ENCODE assay signal across 8 cellular contexts in the genomic region with DNA sequence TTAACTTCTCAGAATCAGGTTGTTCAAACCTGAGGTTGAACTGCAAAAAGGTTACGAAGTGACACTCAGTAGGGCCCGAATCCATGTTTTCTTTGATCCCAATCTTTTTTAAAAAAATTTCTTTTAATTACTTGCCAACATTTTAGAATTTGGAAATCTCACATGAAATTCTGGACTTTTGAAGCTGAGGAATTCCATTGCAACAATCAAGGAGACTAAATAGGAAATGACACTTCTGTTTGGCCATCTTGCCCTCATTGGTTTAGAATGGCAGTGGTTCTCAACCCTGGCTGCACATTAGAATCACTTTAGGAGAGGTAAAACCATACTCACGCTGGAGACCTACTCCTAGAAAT. TPM values are rescaled to one million over a fixed set of nuclear protein-coding genes. Genes with fewer than 3 reads are reported as not detected.
A peak's percentile ranks its signal among the peaks of the same experiment; 100 is the strongest.
DNase-seq lines count a peak whose midpoint lies in the region; ATAC-seq lines count a peak whose summit lies in the region.

No MANE protein-coding gene starts in this region.

- in situ Hi-C loops in ACHN (cut with HindIII; ENCODE audit: low pct_ligation_motif_present, low pct_unique_long_range_greater_than_20kb, low sequenced_read_pairs), result no loop called here

- peak overlapping the region; percentile 62 to 90 (median 72) for H3K4me2 ChIP-seq in BLaER1 treated with 17β-estradiol and CSF1 and Interleukin-3, amounts not matched to agents 10 nM and 100 nM

- ATAC-seq in HG03432 (IDR thresholded peaks at IDR 0.05; ENCODE audit: unreplicated experiment) (peak; percentile 4), naive B cell (ENCODE audit: low read depth in 2 of 2) (peak in 1 of 2 donors; percentile 2), HG02870 (IDR thresholded peaks at IDR 0.05; ENCODE audit: unreplicated experiment) (no peak)
- no peak for ATAC-seq in central memory CD8-positive, alpha-beta T cell (replicated peaks; ENCODE audit: extremely low read depth, poor library complexity, severe bottlenecking)

- H3K4me1 ChIP-seq in BLaER1 treated with 17β-estradiol and CSF1 and Interleukin-3, amounts not matched to agents 10 nM and 100 nM, result peaks cover 16 to 32% (median 24%) of the 10 kb centered on the region in 10 experiments

- no peaks in the 10 kb centered on the region for H3K27me3 ChIP-seq in BLaER1 treated with 17β-estradiol and CSF1 and Interleukin-3, amounts not matched to agents 10 nM and 100 nM

- peak overlapping the region; percentile 97 for H3K27ac Mint-ChIP-seq in central memory CD8-positive, alpha-beta T cell (ENCODE audit: low read depth)
- peak overlapping the region in 4 of 6 donors; percentile 96 to 99 (median 98) for H3K27ac Mint-ChIP-seq in naive B cell

- no peaks in the 10 kb centered on the region for H3K9me3 ChIP-seq in BLaER1 treated with 17β-estradiol and CSF1 and Interleukin-3, amounts not matched to agents 10 nM and 100 nM (replicated peaks in 1 of 11)

- H3K4me3 Mint-ChIP-seq in central memory CD8-positive, alpha-beta T cell, result peak overlapping the region; percentile 99
- peak overlapping the region; percentile 91 to 100 (median 98) for H3K4me3 Mint-ChIP-seq in naive B cell

- peaks cover 31% of the 10 kb centered on the region for H3K4me1 Mint-ChIP-seq in central memory CD8-positive, alpha-beta T cell
- H3K4me1 Mint-ChIP-seq in naive B cell, result peaks cover 17 to 45% (median 33%) of the 10 kb centered on the region in 3 donors

- peaks cover 0 to 10% (median 5%) of the 10 kb centered on the region in 11 experiments; a peak in 11 of 22 replicates for H3K36me3 ChIP-seq in BLaER1 treated with 17β-estradiol and CSF1 and Interleukin-3, amounts not matched to agents 10 nM and 100 nM

- H3K27ac ChIP-seq in BLaER1 treated with 17β-estradiol and CSF1 and Interleukin-3, amounts not matched to agents 10 nM and 100 nM, result peak overlapping the region in 10 of 11 experiments; percentile 74 to 89 (median 81); a peak in 21 of 22 replicates

- no peaks in the 10 kb centered on the region for H3K9me3 Mint-ChIP-seq in central memory CD8-positive, alpha-beta T cell
- H3K9me3 Mint-ChIP-seq in naive B cell, result no peaks in the 10 kb centered on the region

- H4K20me1 ChIP-seq in BLaER1 treated with 17β-estradiol and CSF1 and Interleukin-3, amounts not matched to agents 10 nM and 100 nM, result no peaks in the 10 kb centered on the region

- H3K27me3 Mint-ChIP-seq in central memory CD8-positive, alpha-beta T cell, result peaks cover 24% of the 10 kb centered on the region
- H3K27me3 Mint-ChIP-seq in naive B cell, result peaks cover 6 to 21% (median 8%) of the 10 kb centered on the region in 3 donors

- peaks cover 25% of the 10 kb centered on the region for H3K36me3 Mint-ChIP-seq in central memory CD8-positive, alpha-beta T cell (ENCODE audit: insufficient read depth)
- H3K36me3 Mint-ChIP-seq in naive B cell, result no peaks in the 10 kb centered on the region

- H3K4me3 ChIP-seq in BLaER1 treated with 17β-estradiol and CSF1 and Interleukin-3, amounts not matched to agents 10 nM and 100 nM, result peak overlapping the region; percentile 70 to 92 (median 85)

- peak overlapping the region; percentile 80 to 90 (median 84); a peak in 21 of 22 replicates for H3K9ac ChIP-seq in BLaER1 treated with 17β-estradiol and CSF1 and Interleukin-3, amounts not matched to agents 10 nM and 100 nM

- no peak for DNase-seq in central memory CD8-positive, alpha-beta T cell (ENCODE audit: low spot score in 2 of 2)
- DNase-seq in naive B cell, result no peak
- DNase-seq in ACHN, result no peak
- DNase-seq in activated gamma-delta T cell treated with Interleukin-2 at 50 U/mL for 16 hours, result no peak
- DNase-seq in A172 (ENCODE audit: low spot score), result no peak

RNA-seq across cellular contexts. Expression of gene TOMM7, which starts 0.5 kb away (rescaled TPM):
- polyA plus RNA-seq in naive B cell (ENCODE audit: low read depth in 6 of 6), result 100 to 1,000 TPM; 175 to 294 (median 276) TPM
- total RNA-seq in A172 (2014; rRNA removed; shearing (Covaris generic)), result 210 and 391 TPM in 2 replicates
